ENCODE assay signal across 8 cellular contexts in genomic region chr16:14632693-14633569, GRCh38. TPM values are rescaled to one million over a fixed set of nuclear protein-coding genes. Genes with fewer than 3 reads are reported as not detected.
DNase-seq lines count a peak whose midpoint lies in the region; ATAC-seq, FAIRE-seq and TF ChIP-seq lines count a peak whose summit lies in the region.

Gene BFAR, plus strand, starts transcription at chr16:14632951. Its CDS starts 11,396 bp downstream, at chr16:14644347.

- DNase-seq in NCI-H187 (lab: John Stamatoyannopoulos, UW) (peak; percentile 86 to 87), T-helper 2 cell (peak; percentile 98 to 99 (median 99)), left ventricle myocardium superior (peak; percentile 100), psoas muscle (peak; percentile 99 to 100), urothelium cell line (ENCODE audit: low spot score) (peak; percentile 94)

- ATAC-seq in GM18498 (IDR thresholded peaks at IDR 0.05; ENCODE audit: unreplicated experiment) (peak; percentile 80), HG02938 (IDR thresholded peaks at IDR 0.05; ENCODE audit: unreplicated experiment) (peak; percentile 71), left ventricle myocardium superior (peak; percentile 94), psoas muscle (peak; percentile 89 to 93 (median 90))

- peaks cover 59% of the 10 kb centered on the region for H3K4me1 ChIP-seq in psoas muscle

- no peaks in the 10 kb centered on the region for H3K27me3 ChIP-seq in psoas muscle (ENCODE audit: insufficient read depth in 3 of 3, low read length in 2 of 3)

- peaks cover 0 to 13% of the 10 kb centered on the region in 2 donors for H3K36me3 ChIP-seq in psoas muscle (ENCODE audit: insufficient read depth in 1 of 2, low read depth in 1 of 2)

- H3K9me3 ChIP-seq in psoas muscle: no peaks in the 10 kb centered on the region

- FAIRE-seq in urothelium cell line (lab: Jason Lieb, UNC): no peak

- peak within 1 kb of the TSS; percentile 98 for H3K4me3 ChIP-seq in psoas muscle

- no peak for TF ChIP-seq CTCF in psoas muscle (IDR thresholded peaks at IDR 0.05)

- WGBS in psoas muscle, 3 donors: 0% methylated on average over 56 to 69 of the region's 69 CpGs

- H3K27ac ChIP-seq in angular gyrus (ENCODE audit: low read depth, low read length) (peak within 1 kb of the TSS; percentile 80), psoas muscle (peak within 1 kb of the TSS; percentile 95)

- intact Hi-C loops in left ventricle myocardium superior (cut with micrococcal nuclease) (no loop called here), psoas muscle (cut with DNase I) (no loop called here)

RNA-seq across cellular contexts. Expression of gene BFAR, which starts in this region (rescaled TPM):
- 36.3 TPM for total RNA-seq in left ventricle myocardium superior
- 10 to 100 TPM; 37.5 to 62.3 (median 45.7) TPM for total RNA-seq in psoas muscle
- 10 to 100 TPM; 36.0 to 63.7 (median 55.2) TPM for polyA plus RNA-seq in psoas muscle

Comparison
In these comparisons a context has a peak if more than half of its experiments do, and no peak if none do; other contexts are left out.
1. Peak in every context shown above with its lines: DNase-seq, ATAC-seq, H3K4me3 ChIP-seq and H3K27ac ChIP-seq.